9 cellular contexts compared by ENCODE assay signal in the genomic region with DNA sequence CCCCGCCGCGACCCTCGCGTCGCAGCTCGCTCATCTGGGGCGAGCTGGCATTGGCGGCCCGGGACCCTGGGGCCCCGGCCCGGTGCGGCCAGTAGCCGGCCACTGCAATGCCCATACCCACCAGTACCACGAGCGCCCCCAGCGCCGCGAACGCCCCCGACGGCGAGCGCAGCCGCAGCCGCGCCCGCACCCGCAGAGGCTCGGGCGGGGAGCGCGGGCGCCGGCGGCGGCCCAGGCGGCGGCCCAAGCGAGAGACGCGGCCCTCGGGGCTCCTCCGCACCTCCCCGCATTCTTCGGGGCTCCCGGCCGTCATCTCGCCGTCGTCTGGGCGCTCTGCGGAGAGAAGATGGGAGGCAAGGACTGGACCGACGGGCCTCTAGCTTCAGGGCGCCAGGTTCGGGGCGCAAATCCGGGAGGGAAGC. TPM values are rescaled to one million over a fixed set of nuclear protein-coding genes. Genes with fewer than 3 reads are reported as not detected.
DNase-seq lines count a peak whose midpoint lies in the region; ATAC-seq lines count a peak whose summit lies in the region.
"Had no signal": no experiment of that assay in that cellular context is flagged by ENCODE, and none has a peak within 500 bp of the region (broad histone marks: within the 10 kb centered on the region; RNA-seq: fewer than 3 reads in every experiment).

No MANE protein-coding gene starts in this region.

- peak overlapping the region; percentile 74 for H3K4me3 ChIP-seq in iPS-18c (ENCODE audit: insufficient read depth, low read depth, low read length)

- H3K36me3 Mint-ChIP-seq in activated CD8-positive, alpha-beta T cell treated with anti-CD3 and anti-CD28 coated beads, Interleukin-2, amount 10 ng/mL, durations not matched to agents 7 days and 5 days (ENCODE audit: low read depth): peaks cover 13% of the 10 kb centered on the region
- peaks cover 24% of the 10 kb centered on the region for H3K36me3 Mint-ChIP-seq in stimulated activated naive CD8-positive, alpha-beta T cell treated with anti-CD3 and anti-CD28 coated beads, Interleukin-15, Interleukin-2, amounts not matched to agents 100 ng/mL and 50 ng/mL, for 24 hours (ENCODE audit: low read depth)

- H3K4me3 Mint-ChIP-seq in activated CD8-positive, alpha-beta T cell treated with anti-CD3 and anti-CD28 coated beads, Interleukin-2, amount 10 ng/mL, durations not matched to agents 7 days and 5 days: no peak overlapping the region
- H3K4me3 Mint-ChIP-seq in stimulated activated naive CD8-positive, alpha-beta T cell treated with anti-CD3 and anti-CD28 coated beads, Interleukin-15, Interleukin-2, amounts not matched to agents 100 ng/mL and 50 ng/mL, for 24 hours: peak overlapping the region; percentile 32

- no peaks in the 10 kb centered on the region for H3K9me3 Mint-ChIP-seq in activated CD8-positive, alpha-beta T cell treated with anti-CD3 and anti-CD28 coated beads, Interleukin-2, amount 10 ng/mL, durations not matched to agents 7 days and 5 days (ENCODE audit: insufficient read depth)
- H3K9me3 Mint-ChIP-seq in stimulated activated naive CD8-positive, alpha-beta T cell treated with anti-CD3 and anti-CD28 coated beads, Interleukin-15, Interleukin-2, amounts not matched to agents 100 ng/mL and 50 ng/mL, for 24 hours: no peaks in the 10 kb centered on the region
- H3K9me3 Mint-ChIP-seq: CD8-positive, alpha-beta memory T cell had no signal

- H3K27ac Mint-ChIP-seq in activated CD8-positive, alpha-beta T cell treated with anti-CD3 and anti-CD28 coated beads, Interleukin-2, amount 10 ng/mL, durations not matched to agents 7 days and 5 days: no peak overlapping the region
- H3K27ac Mint-ChIP-seq in stimulated activated naive CD8-positive, alpha-beta T cell treated with anti-CD3 and anti-CD28 coated beads, Interleukin-15, Interleukin-2, amounts not matched to agents 100 ng/mL and 50 ng/mL, for 24 hours: no peak overlapping the region
- H3K27ac Mint-ChIP-seq: CD8-positive, alpha-beta memory T cell had no signal

- peaks cover 10% of the 10 kb centered on the region for H3K4me1 Mint-ChIP-seq in activated CD8-positive, alpha-beta T cell treated with anti-CD3 and anti-CD28 coated beads, Interleukin-2, amount 10 ng/mL, durations not matched to agents 7 days and 5 days (ENCODE audit: low read depth)
- peaks cover 9% of the 10 kb centered on the region for H3K4me1 Mint-ChIP-seq in stimulated activated naive CD8-positive, alpha-beta T cell treated with anti-CD3 and anti-CD28 coated beads, Interleukin-15, Interleukin-2, amounts not matched to agents 100 ng/mL and 50 ng/mL, for 24 hours (ENCODE audit: low read depth)

- H3K27me3 Mint-ChIP-seq in activated CD8-positive, alpha-beta T cell treated with anti-CD3 and anti-CD28 coated beads, Interleukin-2, amount 10 ng/mL, durations not matched to agents 7 days and 5 days (ENCODE audit: low read depth): peaks cover 21% of the 10 kb centered on the region
- H3K27me3 Mint-ChIP-seq in stimulated activated naive CD8-positive, alpha-beta T cell treated with anti-CD3 and anti-CD28 coated beads, Interleukin-15, Interleukin-2, amounts not matched to agents 100 ng/mL and 50 ng/mL, for 24 hours: peaks cover 13% of the 10 kb centered on the region

- ATAC-seq in activated CD4-positive, CD25-positive, alpha-beta regulatory T cell treated with anti-CD3 and anti-CD28 coated beads, Interleukin-2, amount 50 U/mL, for 24 hours: peak; percentile 5 to 8
- ATAC-seq in activated CD8-positive, alpha-beta T cell treated with anti-CD3 and anti-CD28 coated beads, Interleukin-2, amount 10 ng/mL, durations not matched to agents 7 days and 5 days: peak; percentile 16

- DNase-seq in activated CD4-positive, CD25-positive, alpha-beta regulatory T cell (lab: John Stamatoyannopoulos, UW): no peak
- DNase-seq in activated CD8-positive, alpha-beta T cell treated with anti-CD3 and anti-CD28 coated beads, Interleukin-2, amount 10 ng/mL, durations not matched to agents 7 days and 5 days: no peak
- DNase-seq in NCI-H774 (lab: John Stamatoyannopoulos, UW) (no peak), EL (no peak), SHP77 (lab: John Stamatoyannopoulos, UW) (no peak)

- POLR2A ChIA-PET in activated CD8-positive, alpha-beta T cell treated with anti-CD3 and anti-CD28 coated beads, Interleukin-2, amount 10 ng/mL, durations not matched to agents 7 days and 5 days (lab: Charles Lee): no interaction called here

- CTCF ChIA-PET in activated CD8-positive, alpha-beta T cell treated with anti-CD3 and anti-CD28 coated beads, Interleukin-2, amount 10 ng/mL, durations not matched to agents 7 days and 5 days (lab: Charles Lee): interaction anchor here (0.7 to 3.7 kb wide), 9 partner anchors 9 to 244 kb away, joined by 3 to 24 read pairs (median 4); partner anchors contain the start of gene SRSF4

- peaks cover 10% of the 10 kb centered on the region for H3K9me3 ChIP-seq in iPS-18c (ENCODE audit: control insufficient read depth, insufficient read depth, low read length)

RNA-seq across cellular contexts. Expression of gene TMEM200B, which starts 2.2 kb away (rescaled TPM):
- total RNA-seq in activated CD8-positive, alpha-beta T cell treated with anti-CD3 and anti-CD28 coated beads, Interleukin-2, amount 10 ng/mL, durations not matched to agents 7 days and 5 days: not detected
